ENCODE assay signal across 1 cellular context in genomic region chr21:34734696-34735095, GRCh38.
TF ChIP-seq lines count a peak whose summit lies in the region.

No MANE protein-coding gene starts in this region.

TF ChIP-seq in HepG2, 621 proteins besides CTCF, POLR2A, EP300 and RAD21 (continued from another document):
- TF ChIP-seq ARID5B (CRISPR knock-in tag; IDR thresholded peaks at IDR 0.05) (no peak), MEF2D (CRISPR knock-in tag; IDR thresholded peaks at IDR 0.05) (no peak), PCBP1 (IDR thresholded peaks at IDR 0.05; ENCODE audit: borderline replicate concordance, low read depth, low read length) (no peak)
